ENCODE assay signal across 18 cellular contexts in the genomic region with DNA sequence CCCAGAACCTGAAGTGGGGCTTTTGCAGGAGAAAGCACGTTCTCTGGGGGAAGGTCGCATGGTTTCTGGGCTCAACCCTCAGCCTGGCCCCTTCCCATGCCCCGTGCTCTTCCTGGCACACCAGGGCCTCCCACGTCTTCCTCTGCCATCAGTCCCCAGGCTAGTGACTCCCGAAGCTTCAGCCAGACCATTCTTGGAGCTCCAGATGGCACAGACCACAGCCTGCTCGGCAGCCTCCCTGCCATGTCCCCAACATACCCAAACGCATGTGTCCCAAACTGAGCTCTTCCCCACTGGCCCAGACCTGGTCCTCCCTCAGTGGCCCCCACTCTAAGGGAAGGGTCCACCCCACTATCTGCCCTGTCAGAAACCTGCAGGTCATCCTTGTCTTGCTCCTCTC. TPM values are rescaled to one million over a fixed set of nuclear protein-coding genes. Genes with fewer than 3 reads are reported as not detected.
DNase-seq lines count a peak whose midpoint lies in the region; ATAC-seq and TF ChIP-seq lines count a peak whose summit lies in the region.
"Had no signal": no experiment of that assay in that cellular context is flagged by ENCODE, and none has a peak within 500 bp of the region (broad histone marks: within the 10 kb centered on the region; RNA-seq: fewer than 3 reads in every experiment).

No MANE protein-coding gene starts in this region.

- H3K4me3 Mint-ChIP-seq in stimulated activated effector memory CD8-positive, alpha-beta T cell treated with anti-CD3 and anti-CD28 coated beads, Interleukin-12 subunit alpha, Interleukin-12 subunit beta, amount 100 ng/mL, for 72 hours, result no peak overlapping the region
- H3K4me3 Mint-ChIP-seq: CD8-positive, alpha-beta T cell; GM23338; H9 had no signal

- no peak for TF ChIP-seq CTCF in right atrium auricular region (IDR thresholded peaks at IDR 0.05)

- DNase-seq in right atrium auricular region (ENCODE audit: low spot score) (peak; percentile 53), Right ventricle myocardium inferior (ENCODE audit: missing footprints) (no peak), left lobe of liver (ENCODE audit: low spot score) (peak; percentile 15), iPS-NIHi7 (ENCODE audit: extremely low spot score) (no peak), AG08396 (ENCODE audit: low spot score) (no peak)
- DNase-seq in stimulated activated effector memory CD8-positive, alpha-beta T cell treated with anti-CD3 and anti-CD28 coated beads, Interleukin-12 subunit alpha, Interleukin-12 subunit beta, amount 100 ng/mL, for 72 hours (ENCODE audit: low spot score in 2 of 2), result no peak
- DNase-seq: 8988T; ACHN; C1 segment of cervical spinal cord; Caco-2; CD8-positive, alpha-beta T cell; DMS153; DND-41; H9 had no signal

- peaks cover 14% of the 10 kb centered on the region for H3K4me1 Mint-ChIP-seq in stimulated activated effector memory CD8-positive, alpha-beta T cell treated with anti-CD3 and anti-CD28 coated beads, Interleukin-12 subunit alpha, Interleukin-12 subunit beta, amount 100 ng/mL, for 72 hours

- H3K27ac ChIP-seq in right atrium auricular region, result no peak overlapping the region
- H3K27ac ChIP-seq: A549 had no signal

- H3K36me3 Mint-ChIP-seq in stimulated activated effector memory CD8-positive, alpha-beta T cell treated with anti-CD3 and anti-CD28 coated beads, Interleukin-12 subunit alpha, Interleukin-12 subunit beta, amount 100 ng/mL, for 72 hours, result no peaks in the 10 kb centered on the region
- H3K36me3 Mint-ChIP-seq: CD8-positive, alpha-beta T cell had no signal

- no peaks in the 10 kb centered on the region for H3K9me3 ChIP-seq in right atrium auricular region
- H3K9me3 ChIP-seq: A549, Caco-2 had no signal

- H3K27ac Mint-ChIP-seq in stimulated activated effector memory CD8-positive, alpha-beta T cell treated with anti-CD3 and anti-CD28 coated beads, Interleukin-12 subunit alpha, Interleukin-12 subunit beta, amount 100 ng/mL, for 72 hours, result peak overlapping the region; percentile 29
- H3K27ac Mint-ChIP-seq: CD8-positive, alpha-beta T cell; GM23338 had no signal

- ATAC-seq in Right ventricle myocardium inferior (no peak), left lobe of liver (no peak)
- no peak for ATAC-seq in stimulated activated effector memory CD8-positive, alpha-beta T cell treated with anti-CD3 and anti-CD28 coated beads, Interleukin-12 subunit alpha, Interleukin-12 subunit beta, amount 100 ng/mL, for 72 hours
- ATAC-seq: A549; CD8-positive, alpha-beta T cell; GM12878; GM23338; HCT116 had no signal

- no peaks in the 10 kb centered on the region for H3K36me3 ChIP-seq in right atrium auricular region

- no peaks in the 10 kb centered on the region for H3K4me1 ChIP-seq in right atrium auricular region
- H3K4me1 ChIP-seq: A549, Caco-2 had no signal

- H3K9me3 Mint-ChIP-seq in stimulated activated effector memory CD8-positive, alpha-beta T cell treated with anti-CD3 and anti-CD28 coated beads, Interleukin-12 subunit alpha, Interleukin-12 subunit beta, amount 100 ng/mL, for 72 hours, result peaks cover 4% of the 10 kb centered on the region
- H3K9me3 Mint-ChIP-seq: CD8-positive, alpha-beta T cell; H9 had no signal

- H3K27me3 ChIP-seq in right atrium auricular region, result no peaks in the 10 kb centered on the region

- no peak overlapping the region for H3K4me3 ChIP-seq in right atrium auricular region
- H3K4me3 ChIP-seq: A549, GM12878, GM23338 had no signal

- intact Hi-C loops in Right ventricle myocardium inferior (cut with DNase I), result no loop called here

RNA-seq across cellular contexts. Expression of a gene that starts 47.0 kb away (rescaled TPM):
- not detected for total RNA-seq in right atrium auricular region
- total RNA-seq in Right ventricle myocardium inferior, result not detected
- total RNA-seq in left lobe of liver, result 25.1 TPM
- total RNA-seq: CD8-positive, alpha-beta T cell; GM12878; GM23338; H9 had no signal

Comparison
In these comparisons a context has a peak if more than half of its experiments do, and no peak if none do; other contexts are left out.
1. DNase-seq: peak in right atrium auricular region (single experiment) and left lobe of liver (single experiment); none in Right ventricle myocardium inferior (single experiment), stimulated activated effector memory CD8-positive, alpha-beta T cell treated with anti-CD3 and anti-CD28 coated beads, Interleukin-12 subunit alpha, Interleukin-12 subunit beta, amount 100 ng/mL, for 72 hours (0 of 2), iPS-NIHi7 (single experiment) and AG08396 (single experiment).
2. RNA of a gene that starts 47.0 kb away (total RNA-seq): 25.1 TPM in left lobe of liver (single experiment); not detected in right atrium auricular region and not detected in Right ventricle myocardium inferior (single experiment); every median in the first group is over 10 times any median in the second.